Comparison of ENCODE assay signal across 28 cellular contexts in the genomic region with DNA sequence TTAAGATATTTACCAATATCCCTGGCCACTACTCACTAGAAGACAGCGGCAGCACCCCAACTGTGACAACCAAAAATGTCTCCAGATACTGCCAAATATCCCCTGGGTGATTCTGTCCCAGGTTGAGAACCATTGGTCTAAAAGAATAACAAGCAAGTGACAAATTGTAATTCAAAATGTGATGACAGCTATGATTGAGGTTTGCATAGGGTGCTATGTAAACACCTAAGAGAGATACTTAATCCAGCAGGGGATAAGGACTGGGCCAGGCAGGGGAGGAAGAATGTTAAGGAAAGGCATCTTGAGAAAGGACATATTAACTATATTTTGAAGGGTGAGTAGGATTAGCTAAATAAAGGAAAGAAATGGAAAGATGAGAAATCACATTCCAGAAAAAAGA.
"Had no signal": no experiment of that assay in that cellular context is flagged by ENCODE, and none has a peak within 500 bp of the region (broad histone marks: within the 10 kb centered on the region; RNA-seq: fewer than 3 reads in every experiment).

No MANE protein-coding gene starts in this region.

- H3K27me3 Mint-ChIP-seq: activated CD4-positive, alpha-beta memory T cell treated with anti-CD3 and anti-CD28 coated beads for 36 hours; activated CD4-positive, alpha-beta T cell treated with anti-CD3 and anti-CD28 coated beads, Interleukin-2, amount 10 ng/mL, durations not matched to agents 7 days and 5 days; activated naive CD8-positive, alpha-beta T cell treated with anti-CD3 and anti-CD28 coated beads, Interleukin-2, amount 50 U/mL, for 24 hours; brain; central memory CD8-positive, alpha-beta T cell had no signal

- ATAC-seq: activated naive CD8-positive, alpha-beta T cell treated with anti-CD3 and anti-CD28 coated beads, Interleukin-2, amount 50 U/mL, for 24 hours; activated T-cell treated with anti-CD3 and anti-CD28 coated beads, Interleukin-2, amount 50 U/mL, for 72 hours had no signal

- H3K27ac ChIP-seq: Peyer's patch, RWPE1, SJCRH30, VCaP had no signal

- H3K4me1 ChIP-seq: Peyer's patch, SJCRH30 had no signal

- H3K9me3 ChIP-seq: Peyer's patch, SJCRH30, SK-N-SH had no signal

- DNase-seq: activated CD4-positive, alpha-beta memory T cell treated with anti-CD3 and anti-CD28 coated beads for 36 hours; activated CD4-positive, alpha-beta T cell treated with anti-CD3 and anti-CD28 coated beads, Interleukin-2, amount 10 ng/mL, durations not matched to agents 7 days and 5 days; activated CD4-positive, CD25-positive, alpha-beta regulatory T cell; activated CD8-positive, alpha-beta memory T cell treated with anti-CD3 and anti-CD28 coated beads, Interleukin-2, amount 50 U/mL, for 4 hours; activated naive CD4-positive, alpha-beta T cell treated with anti-CD3 and anti-CD28 coated beads, Interleukin-2, amount 50 U/mL, for 16 hours; activated naive CD8-positive, alpha-beta T cell treated with anti-CD3 and anti-CD28 coated beads, Interleukin-2, amount 50 U/mL, for 24 hours; activated T-cell treated with anti-CD3 and anti-CD28 coated beads, Interleukin-2, amount 50 U/mL, for 72 hours; amniotic stem cell; KG1; NCI-H1092; NCI-H1930; NCI-H2171; NCI-H2227 treated with DMSO at 0.1 percent for 48 hours; NCI-H446 treated with DMSO at 0.1 percent for 48 hours; NCI-H524 treated with DMSO at 0.1 percent for 48 hours; NCI-H774; NK-92 treated with Interleukin-12 subunit alpha and Interleukin-12 subunit beta, amount 100 ng/mL, for 24 hours; OCI-M1; Peyer's patch; Right ventricle myocardium superior; SJCRH30; SK-N-SH; T-helper 1 cell had no signal

- H3K4me3 ChIP-seq: Peyer's patch, SJCRH30 had no signal

- H3K27me3 ChIP-seq: Peyer's patch, SJCRH30 had no signal

- H3K4me1 Mint-ChIP-seq: activated CD4-positive, alpha-beta T cell treated with anti-CD3 and anti-CD28 coated beads, Interleukin-2, amount 10 ng/mL, durations not matched to agents 7 days and 5 days; activated naive CD8-positive, alpha-beta T cell treated with anti-CD3 and anti-CD28 coated beads, Interleukin-2, amount 50 U/mL, for 24 hours; brain had no signal

- H3K4me3 Mint-ChIP-seq: activated CD4-positive, alpha-beta memory T cell treated with anti-CD3 and anti-CD28 coated beads for 36 hours; activated CD4-positive, alpha-beta T cell treated with anti-CD3 and anti-CD28 coated beads, Interleukin-2, amount 10 ng/mL, durations not matched to agents 7 days and 5 days; activated naive CD8-positive, alpha-beta T cell treated with anti-CD3 and anti-CD28 coated beads, Interleukin-2, amount 50 U/mL, for 24 hours; activated T-cell treated with anti-CD3 and anti-CD28 coated beads, Interleukin-2, amount 50 U/mL, for 72 hours; brain; central memory CD8-positive, alpha-beta T cell had no signal

- H3K9me3 Mint-ChIP-seq: activated CD4-positive, alpha-beta memory T cell treated with anti-CD3 and anti-CD28 coated beads for 36 hours; activated CD4-positive, alpha-beta T cell treated with anti-CD3 and anti-CD28 coated beads, Interleukin-2, amount 10 ng/mL, durations not matched to agents 7 days and 5 days; activated naive CD8-positive, alpha-beta T cell treated with anti-CD3 and anti-CD28 coated beads, Interleukin-2, amount 50 U/mL, for 24 hours; activated T-cell treated with anti-CD3 and anti-CD28 coated beads, Interleukin-2, amount 50 U/mL, for 72 hours; activated T-helper 2 cell treated with anti-CD3 and anti-CD28 coated beads, Interferon-gamma antibody, Interleukin-2, Interleukin-4, amounts not matched to agents 10 μg/mL and 5 μg/mL and 100 μg/mL, durations not matched to agents 14 hours and 24 hours and 36 hours; brain; central memory CD8-positive, alpha-beta T cell had no signal

- H3K27ac Mint-ChIP-seq: activated CD4-positive, alpha-beta memory T cell treated with anti-CD3 and anti-CD28 coated beads for 36 hours; activated CD4-positive, alpha-beta T cell treated with anti-CD3 and anti-CD28 coated beads, Interleukin-2, amount 10 ng/mL, durations not matched to agents 7 days and 5 days; activated naive CD8-positive, alpha-beta T cell treated with anti-CD3 and anti-CD28 coated beads, Interleukin-2, amount 50 U/mL, for 24 hours; activated T-cell treated with anti-CD3 and anti-CD28 coated beads, Interleukin-2, amount 50 U/mL, for 72 hours; activated T-helper 2 cell treated with anti-CD3 and anti-CD28 coated beads, Interferon-gamma antibody, Interleukin-2, Interleukin-4, amounts not matched to agents 10 μg/mL and 5 μg/mL and 100 μg/mL, durations not matched to agents 14 hours and 24 hours and 36 hours; brain had no signal
